In genomic region chr2:61853086-61853847, GRCh38 we compare ENCODE assay signal across 8 cellular contexts. TPM values are rescaled to one million over a fixed set of nuclear protein-coding genes. Genes with fewer than 3 reads are reported as not detected.
DNase-seq lines count a peak whose midpoint lies in the region; ATAC-seq and TF ChIP-seq lines count a peak whose summit lies in the region.

No MANE protein-coding gene starts in this region.

- H3K36me3 ChIP-seq in brain microvascular endothelial cell (replicated peaks) (no peaks in the 10 kb centered on the region), spleen (no peaks in the 10 kb centered on the region)

- DNase-seq in D341Med (ENCODE audit: low spot score) (peak; percentile 78), NCI-H526 (lab: John Stamatoyannopoulos, UW) (peak; percentile 66 to 85), brain microvascular endothelial cell (peak; percentile 40), immature natural killer cell (no peak), spleen (no peak)
- DNase-seq in activated CD4-positive, alpha-beta T cell treated with anti-CD3 and anti-CD28 coated beads for 1 hour, result no peak

- H3K27ac ChIP-seq in brain microvascular endothelial cell (peak overlapping the region; percentile 32), spleen (peak overlapping the region; percentile 70 to 87 (median 82))

- no peaks in the 10 kb centered on the region for H3K36me3 Mint-ChIP-seq in immature natural killer cell

- H3K9me3 ChIP-seq in spleen, result no peaks in the 10 kb centered on the region

- TF ChIP-seq POLR2A in spleen (IDR thresholded peaks at IDR 0.05), result no peak

- peaks cover 4 to 6% (median 6%) of the 10 kb centered on the region in 3 donors for H3K27me3 Mint-ChIP-seq in immature natural killer cell (ENCODE audit: low read depth in 3 of 3)

- H3K4me3 Mint-ChIP-seq in immature natural killer cell, result peak overlapping the region; percentile 91 to 99 (median 93)

- H3K27ac Mint-ChIP-seq in immature natural killer cell, result peak overlapping the region; percentile 76 to 90 (median 82)

- H3K4me1 Mint-ChIP-seq in immature natural killer cell, result peaks cover 21 to 25% of the 10 kb centered on the region in 2 donors

- peaks cover 4 to 19% (median 15%) of the 10 kb centered on the region in 6 donors for H3K4me1 ChIP-seq in spleen

- peak; percentile 57 for ATAC-seq in GM19025 (IDR thresholded peaks at IDR 0.05; ENCODE audit: low read depth, unreplicated experiment)
- ATAC-seq in HG03097 (IDR thresholded peaks at IDR 0.05; ENCODE audit: low FRiP score, unreplicated experiment), result peak; percentile 53

- peak overlapping the region; percentile 88 for H3K4me3 ChIP-seq in brain microvascular endothelial cell (ENCODE audit: low read depth, low read length)
- H3K4me3 ChIP-seq in spleen, result peak overlapping the region; percentile 83 to 97 (median 90)

- TF ChIP-seq CTCF in brain microvascular endothelial cell (IDR thresholded peaks at IDR 0.05; ENCODE audit: low read depth, low read length, missing control alignments) (peak; percentile 10), spleen (IDR thresholded peaks at IDR 0.05 in 8 of 11, conservative IDR thresholded peaks at IDR 0.05 in 3 of 11) (no peak)

- H3K27me3 ChIP-seq in brain microvascular endothelial cell (replicated peaks), result no peaks in the 10 kb centered on the region
- no peaks in the 10 kb centered on the region for H3K27me3 ChIP-seq in spleen (replicated peaks in 1 of 7)

- WGBS in spleen, 5 donors, result 23 to 31% (median 26%) methylated on average over 24 to 26 of the region's 26 CpGs

- in situ Hi-C loops in brain microvascular endothelial cell (cut with HindIII; ENCODE audit: low pct_ligation_motif_present, low sequenced_read_pairs), result no loop called here

- peaks cover 0 to 1% (median 0%) of the 10 kb centered on the region in 6 donors for H3K9me3 Mint-ChIP-seq in immature natural killer cell

- intact Hi-C loops in spleen (cut with DNase I; ENCODE audit: low total_unique reads), result no loop called here

RNA-seq across cellular contexts. Expression of gene FAM161A, which starts 0.6 kb away (rescaled TPM):
- polyA plus RNA-seq in immature natural killer cell (1 to 10 TPM in 1 of 3 donors, under 1 TPM in 2; 0.49 to 3.0 (median 0.66) TPM), spleen (1 to 10 TPM in 2 of 3 donors, under 1 TPM in 1; 0.76 to 1.5 (median 1.2) TPM)
- 1 to 10 TPM; 1.2 to 3.1 (median 2.0) TPM for total RNA-seq in spleen

RNA-seq across cellular contexts. Expression of gene CCT4, which starts 35.2 kb away (rescaled TPM):
- 100 to 1,000 TPM; 110 to 119 (median 118) TPM for polyA plus RNA-seq in immature natural killer cell
- total RNA-seq in spleen, result 100 to 1,000 TPM in 2 of 7 donors, 10 to 100 TPM in 5; 58.0 to 104 (median 94.0) TPM
- 10 to 100 TPM; 45.0 to 79.5 (median 79.5) TPM for polyA plus RNA-seq in spleen

RNA-seq across cellular contexts. Expression of gene COMMD1, which starts 52.2 kb away (rescaled TPM):
- polyA plus RNA-seq in immature natural killer cell (10 to 100 TPM; 69.3 to 82.1 (median 78.9) TPM), spleen (10 to 100 TPM; 32.1 to 37.5 (median 36.5) TPM)
- total RNA-seq in spleen, result 10 to 100 TPM; 23.9 to 40.1 (median 33.4) TPM

Comparison
In these comparisons a context has a peak if more than half of its experiments do, and no peak if none do; other contexts are left out.
1. DNase-seq: peak in D341Med (single experiment), NCI-H526 (2 of 2) and brain microvascular endothelial cell (single experiment); none in immature natural killer cell (0 of 3), spleen (single experiment) and activated CD4-positive, alpha-beta T cell treated with anti-CD3 and anti-CD28 coated beads for 1 hour (single experiment).